ENCODE assay signal across 24 cellular contexts in genomic region chr11:115363921-115364320, GRCh38.
DNase-seq lines count a peak whose midpoint lies in the region; ATAC-seq, FAIRE-seq and TF ChIP-seq lines count a peak whose summit lies in the region.
"Had no signal": no experiment of that assay in that cellular context is flagged by ENCODE, and none has a peak within 500 bp of the region (broad histone marks: within the 10 kb centered on the region; RNA-seq: fewer than 3 reads in every experiment).

No MANE protein-coding gene starts in this region.

- H3K4ac ChIP-seq in IMR-90 (ENCODE audit: low read depth, low read length): no peak overlapping the region

- H4K5ac ChIP-seq in IMR-90 (ENCODE audit: low read depth, low read length): no peak overlapping the region

- TF ChIP-seq POLR2A in IMR-90 (IDR thresholded peaks at IDR 0.05; ENCODE audit: low read depth, low read length) (no peak), thyroid gland (IDR thresholded peaks at IDR 0.05) (no peak)

- H3K36me3 Mint-ChIP-seq in Caco-2 (ENCODE audit: insufficient read depth, unreplicated experiment) (peaks cover 14% of the 10 kb centered on the region), astrocyte (ENCODE audit: low read depth, unreplicated experiment) (peaks cover 3% of the 10 kb centered on the region)
- H3K36me3 Mint-ChIP-seq: CD14-positive monocyte; CD4-positive, alpha-beta memory T cell; CD4-positive, CD25-positive, alpha-beta regulatory T cell; CD8-positive, alpha-beta memory T cell had no signal

- intact Hi-C loops in Caco-2 (cut with micrococcal nuclease; ENCODE audit: unreplicated experiment): no loop called here
- intact Hi-C loops in IMR-90 (cut with micrococcal nuclease): loop anchor here (5.0 kb wide), 1 partner anchor 33 kb away; no protein-coding TSS in a partner anchor
- intact Hi-C loops in thyroid gland (cut with DNase I): no loop called here
- intact Hi-C loops in psoas muscle (cut with DNase I): no loop called here

- no peak for TF ChIP-seq RAD21 in IMR-90 (IDR thresholded peaks at IDR 0.05; ENCODE audit: low read length)

- H3K36me3 ChIP-seq in Caco-2 (ENCODE audit: control insufficient read depth, insufficient read depth, low read length) (no peaks in the 10 kb centered on the region; the same call in 1 of the 2 replicates), IMR-90 (ENCODE audit: control insufficient read depth, insufficient read depth, low read length) (no peaks in the 10 kb centered on the region), astrocyte (ENCODE audit: insufficient read depth, low read length) (no peaks in the 10 kb centered on the region), thyroid gland (no peaks in the 10 kb centered on the region), psoas muscle (ENCODE audit: insufficient read depth in 1 of 2, low read depth in 1 of 2) (no peaks in the 10 kb centered on the region)
- H3K36me3 ChIP-seq: BE2C, BLaER1 had no signal

- no peak for DNase-seq in Caco-2
- peak; percentile 28 for DNase-seq in IMR-90
- no peak for DNase-seq in astrocyte (ENCODE audit: low read depth)
- DNase-seq in thyroid gland: no peak
- no peak for DNase-seq in EL
- DNase-seq in psoas muscle: no peak
- DNase-seq: 8988T; ACHN; BE2C; C1 segment of cervical spinal cord; Calu3; CD4-positive, alpha-beta memory T cell; CD4-positive, CD25-positive, alpha-beta regulatory T cell; CD8-positive, alpha-beta memory T cell; COR-L47; DMS79 treated with DMSO at 0.1 percent for 48 hours; GDM1 had no signal

- no peak overlapping the region for H3K4me2 ChIP-seq in IMR-90 (ENCODE audit: low read depth, low read length)
- no peak overlapping the region for H3K4me2 ChIP-seq in astrocyte (ENCODE audit: low read length)
- H3K4me2 ChIP-seq: BLaER1 had no signal

- POLR2A ChIA-PET in Caco-2 (lab: Charles Lee): no interaction called here
- POLR2A ChIA-PET in IMR-90 (lab: Charles Lee; ENCODE audit: unreplicated experiment): no interaction called here

- no peak overlapping the region for H3K23ac ChIP-seq in IMR-90 (ENCODE audit: low read depth, low read length)

- no peak overlapping the region for H2AK5ac ChIP-seq in IMR-90 (ENCODE audit: low read depth, low read length)

- BruUV-seq in Caco-2 (replicated peaks; lab: Mats Ljungman, UMichigan): no TSS peak
- BruUV-seq in IMR-90 (replicated peaks; lab: Mats Ljungman, UMichigan): no TSS peak

- H3K4me3 Mint-ChIP-seq in Caco-2 (ENCODE audit: unreplicated experiment) (no peak overlapping the region), astrocyte (ENCODE audit: unreplicated experiment) (no peak overlapping the region)
- H3K4me3 Mint-ChIP-seq: CD14-positive monocyte; CD4-positive, alpha-beta memory T cell; CD4-positive, CD25-positive, alpha-beta regulatory T cell; CD8-positive, alpha-beta memory T cell had no signal

- no peak overlapping the region for H3K56ac ChIP-seq in IMR-90 (ENCODE audit: extremely low read depth, insufficient read depth, low read length)

- H3K27ac Mint-ChIP-seq in Caco-2 (ENCODE audit: unreplicated experiment) (peak overlapping the region; percentile 29), astrocyte (ENCODE audit: unreplicated experiment) (peak overlapping the region; percentile 80)
- H3K27ac Mint-ChIP-seq: CD14-positive monocyte; CD4-positive, alpha-beta memory T cell; CD4-positive, CD25-positive, alpha-beta regulatory T cell; CD8-positive, alpha-beta memory T cell had no signal

- 0 out of 4 replicates have a peak, but pooled peaks cover 0 to 5% of the 10 kb centered on the region in 2 experiments for H3K79me1 ChIP-seq in IMR-90 (ENCODE audit: low read depth in 1 of 2, low read length in 2 of 2)

- H2AFZ ChIP-seq in IMR-90 (replicated peaks; ENCODE audit: low read length, poor library complexity): no peak overlapping the region
- H2AFZ ChIP-seq in astrocyte (ENCODE audit: low read depth, low read length): no peak overlapping the region

- peaks cover 2% of the 10 kb centered on the region; the same call in 1 of the 2 replicates for H3K9me1 ChIP-seq in IMR-90 (ENCODE audit: insufficient read depth, low read length)

- H4K20me1 ChIP-seq in IMR-90 (ENCODE audit: insufficient read depth, low read length) (no peaks in the 10 kb centered on the region), astrocyte (ENCODE audit: insufficient read depth, low read length) (no peaks in the 10 kb centered on the region)
- H4K20me1 ChIP-seq: BLaER1 had no signal

- H4K8ac ChIP-seq in IMR-90 (ENCODE audit: low read depth in 2 of 2, low read length in 2 of 2): no peak overlapping the region

- WGBS in IMR-90 (ENCODE audit: extremely low coverage in 2 of 2, insufficient read length in 1 of 2), 2 experiments: no CpG with 5 or more reads among the region's 3 CpGs
- 88 to 98% methylated on average over 3 of the region's 3 CpGs for WGBS in thyroid gland, 2 donors
- WGBS in psoas muscle, 3 donors: 92 to 96% (median 93%) methylated on average over 3 of the region's 3 CpGs

- H2BK120ac ChIP-seq in IMR-90 (ENCODE audit: low read depth, low read length): no peak overlapping the region

- H3K4me1 ChIP-seq in Caco-2: 0 out of 2 replicates have a peak, but pooled peaks cover 6% of the 10 kb centered on the region
- H3K4me1 ChIP-seq in IMR-90 (ENCODE audit: control insufficient read depth, insufficient read depth, low read length): peaks cover 2% of the 10 kb centered on the region
- H3K4me1 ChIP-seq in astrocyte (ENCODE audit: insufficient read depth, low read length): no peaks in the 10 kb centered on the region
- peaks cover 11 to 22% of the 10 kb centered on the region in 2 donors for H3K4me1 ChIP-seq in thyroid gland
- peaks cover 10% of the 10 kb centered on the region for H3K4me1 ChIP-seq in psoas muscle
- H3K4me1 ChIP-seq: BLaER1 had no signal

- H3K9me3 Mint-ChIP-seq in Caco-2 (ENCODE audit: unreplicated experiment) (no peaks in the 10 kb centered on the region), astrocyte (ENCODE audit: unreplicated experiment) (no peaks in the 10 kb centered on the region)
- H3K9me3 Mint-ChIP-seq: CD8-positive, alpha-beta memory T cell had no signal

- H3K27me3 Mint-ChIP-seq in Caco-2 (ENCODE audit: insufficient read depth, unreplicated experiment): no peaks in the 10 kb centered on the region
- H3K27me3 Mint-ChIP-seq in astrocyte (ENCODE audit: low read depth, unreplicated experiment): no peaks in the 10 kb centered on the region

- dilution Hi-C loops in IMR-90 (cut with HindIII; ENCODE audit: low sequenced_read_pairs, unreplicated experiment): no loop called here

- peaks cover 7% of the 10 kb centered on the region for H3K4me1 Mint-ChIP-seq in Caco-2 (ENCODE audit: low read depth, unreplicated experiment)
- peaks cover 40% of the 10 kb centered on the region for H3K4me1 Mint-ChIP-seq in astrocyte (ENCODE audit: low read depth, unreplicated experiment)
- H3K4me1 Mint-ChIP-seq: CD14-positive monocyte; CD4-positive, alpha-beta memory T cell; CD4-positive, CD25-positive, alpha-beta regulatory T cell; CD8-positive, alpha-beta memory T cell had no signal

- no peaks in the 10 kb centered on the region for H3K9me3 ChIP-seq in Caco-2
- no peaks in the 10 kb centered on the region for H3K9me3 ChIP-seq in IMR-90 (ENCODE audit: control insufficient read depth, insufficient read depth, low read length)
- H3K9me3 ChIP-seq in astrocyte (ENCODE audit: insufficient read depth, low read depth, low read length): no peaks in the 10 kb centered on the region
- H3K9me3 ChIP-seq in thyroid gland: no peaks in the 10 kb centered on the region
- H3K9me3 ChIP-seq in psoas muscle: no peaks in the 10 kb centered on the region
- H3K9me3 ChIP-seq: BE2C, BLaER1 had no signal

- H3K79me2 ChIP-seq in astrocyte (ENCODE audit: insufficient read depth, low read length): no peaks in the 10 kb centered on the region

- FAIRE-seq in astrocyte (lab: Jason Lieb, UNC): peak; percentile 72
- FAIRE-seq: A204.1, GM12878, GM12892, GM18507 had no signal

- H3K27ac ChIP-seq in IMR-90 (ENCODE audit: insufficient read depth, low read length): no peak overlapping the region
- no peak overlapping the region for H3K27ac ChIP-seq in astrocyte (ENCODE audit: low read depth, low read length)
- peak overlapping the region; percentile 59 to 74 (median 72) for H3K27ac ChIP-seq in thyroid gland
- H3K27ac ChIP-seq in psoas muscle: no peak overlapping the region
- H3K27ac ChIP-seq: BLaER1 had no signal

- no peak overlapping the region for H2AK9ac ChIP-seq in IMR-90 (replicated peaks; ENCODE audit: low read depth, low read length, poor library complexity)

- H3K18ac ChIP-seq in IMR-90 (ENCODE audit: low read depth, low read length): no peak overlapping the region

- H4K91ac ChIP-seq in IMR-90 (ENCODE audit: insufficient read depth, low read depth, low read length): no peak overlapping the region

- ATAC-seq in IMR-90 (ENCODE audit: low read depth) (peak; percentile 11; the same call in 1 of the 2 replicates), HG03045 (IDR thresholded peaks at IDR 0.05; ENCODE audit: unreplicated experiment) (no peak), psoas muscle (no peak)
- ATAC-seq: GM12878 had no signal

- H3K14ac ChIP-seq in IMR-90 (replicated peaks; ENCODE audit: low read depth, low read length): no peak overlapping the region

- no peak overlapping the region for H3K9ac ChIP-seq in IMR-90 (ENCODE audit: low read depth, low read length)
- no peak overlapping the region for H3K9ac ChIP-seq in astrocyte (ENCODE audit: low read length)
- H3K9ac ChIP-seq: BLaER1 had no signal

- no peak overlapping the region for H2BK5ac ChIP-seq in IMR-90 (ENCODE audit: low read depth, low read length, poor library complexity, severe bottlenecking)

- CTCF ChIA-PET in Caco-2 (lab: Charles Lee): no interaction called here
- CTCF ChIA-PET in IMR-90 (lab: Yijun Ruan, JAX): no interaction called here

- H3K27me3 ChIP-seq in Caco-2 (replicated peaks; ENCODE audit: control insufficient read depth, insufficient read depth, low read length) (no peaks in the 10 kb centered on the region), IMR-90 (ENCODE audit: control insufficient read depth, insufficient read depth, low read length) (no peaks in the 10 kb centered on the region), astrocyte (ENCODE audit: insufficient read depth, low read length) (no peaks in the 10 kb centered on the region), thyroid gland (no peaks in the 10 kb centered on the region), psoas muscle (ENCODE audit: insufficient read depth in 3 of 3, low read length in 2 of 3) (no peaks in the 10 kb centered on the region)
- H3K27me3 ChIP-seq: BE2C, BLaER1 had no signal

- TF ChIP-seq CTCF in Caco-2 (IDR thresholded peaks at IDR 0.05; ENCODE audit: insufficient read depth in 1 of 2, low read depth in 1 of 2, low read length in 1 of 2, severe bottlenecking in 1 of 2, unreplicated experiment in 1 of 2) (no peak), IMR-90 (conservative IDR thresholded peaks at IDR 0.05; ENCODE audit: low read depth, low read length) (no peak), astrocyte (IDR thresholded peaks at IDR 0.05; ENCODE audit: insufficient read depth, low read depth, low read length) (no peak), thyroid gland (IDR thresholded peaks at IDR 0.05) (no peak), psoas muscle (IDR thresholded peaks at IDR 0.05) (no peak)

- H3K4me3 ChIP-seq in Caco-2 (ENCODE audit: low read depth, low read length) (no peak overlapping the region), IMR-90 (ENCODE audit: insufficient read depth, low read depth, low read length) (no peak overlapping the region), astrocyte (ENCODE audit: insufficient read depth, low read depth, low read length) (no peak overlapping the region), thyroid gland (replicated peaks in 1 of 3) (no peak overlapping the region), psoas muscle (no peak overlapping the region)
- H3K4me3 ChIP-seq: BLaER1, GM12878 had no signal

- H2BK15ac ChIP-seq in IMR-90 (ENCODE audit: low read depth, low read length): no peak overlapping the region

- H2BK20ac ChIP-seq in IMR-90 (ENCODE audit: low read depth, low read length): no peak overlapping the region

- in situ Hi-C loops in IMR-90 (cut with MboI; ENCODE audit: low sequenced_read_pairs): no loop called here

Comparison
In these comparisons a context has a peak if more than half of its experiments do, and no peak if none do; other contexts are left out.
1. H3K27ac ChIP-seq: peak in thyroid gland (3 of 3); none in IMR-90 (single experiment), astrocyte (single experiment) and psoas muscle (single experiment).